2 cellular contexts compared by ENCODE assay signal in genomic region chr22:41745968-41746367, GRCh38.
A peak's percentile ranks its signal among the peaks of the same experiment; 100 is the strongest.
TF ChIP-seq lines count a peak whose summit lies in the region.

No MANE protein-coding gene starts in this region.

TF ChIP-seq in GM12878, 131 proteins besides CTCF, POLR2A, EP300 and RAD21:
- peak; percentile 80 for TF ChIP-seq MEF2B (IDR thresholded peaks at IDR 0.05; ENCODE audit: partially characterized antibody, poor library complexity, severe bottlenecking)
- TF ChIP-seq IKZF2 (IDR thresholded peaks at IDR 0.05), result peak in 1 of 2 experiments; percentile 15; a peak in 2 of 4 replicates
- no peak for TF ChIP-seq NKRF (conservative IDR thresholded peaks at IDR 0.05)
- TF ChIP-seq ASH2L (IDR thresholded peaks at IDR 0.05; ENCODE audit: borderline replicate concordance, low read depth), result no peak
- TF ChIP-seq STAT1 (conservative IDR thresholded peaks at IDR 0.05), result no peak
- TF ChIP-seq CBX3 (IDR thresholded peaks at IDR 0.05; ENCODE audit: borderline replicate concordance, low read depth), result no peak
- TF ChIP-seq PML (IDR thresholded peaks at IDR 0.05; ENCODE audit: low read length), result no peak
- TF ChIP-seq SREBF2 (IDR thresholded peaks at IDR 0.05; ENCODE audit: low read length), result no peak
- TF ChIP-seq ZNF217 (IDR thresholded peaks at IDR 0.05), result peak; percentile 24; the same call in 1 of the 2 replicates
- peak; percentile 56; the same call in 1 of the 2 replicates for TF ChIP-seq MEF2A (IDR thresholded peaks at IDR 0.05; ENCODE audit: insufficient read depth, low read depth, low read length)
- no peak for TF ChIP-seq IRF4 (IDR thresholded peaks at IDR 0.05; ENCODE audit: low read depth, low read length)
- TF ChIP-seq ZNF24 (IDR thresholded peaks at IDR 0.05), result no peak
TF ChIP-seq in GM12878: peak in this region for 4.

TF ChIP-seq in HEK293T, 16 proteins besides CTCF, POLR2A, EP300 and RAD21:
- no peak for TF ChIP-seq PKNOX1 (IDR thresholded peaks at IDR 0.05)
- no peak for TF ChIP-seq FOXM1 (IDR thresholded peaks at IDR 0.05; ENCODE audit: borderline replicate concordance)
- TF ChIP-seq ELF4 (IDR thresholded peaks at IDR 0.05), result no peak
- no peak for TF ChIP-seq LEF1 (IDR thresholded peaks at IDR 0.05; ENCODE audit: borderline replicate concordance)
- no peak for TF ChIP-seq SUZ12 (IDR thresholded peaks at IDR 0.05)
- no peak for TF ChIP-seq TARDBP (IDR thresholded peaks at IDR 0.05)
- no peak for TF ChIP-seq FOXK2 (IDR thresholded peaks at IDR 0.05)
- TF ChIP-seq SP1 (IDR thresholded peaks at IDR 0.05), result no peak
- TF ChIP-seq NFRKB (IDR thresholded peaks at IDR 0.05), result no peak
- TF ChIP-seq BHLHE40 (IDR thresholded peaks at IDR 0.05; ENCODE audit: borderline replicate concordance), result no peak
- TF ChIP-seq HDGF (IDR thresholded peaks at IDR 0.05; ENCODE audit: borderline replicate concordance), result no peak
- no peak for TF ChIP-seq FOXA1 (IDR thresholded peaks at IDR 0.05)
- TF ChIP-seq L3MBTL2 (conservative IDR thresholded peaks at IDR 0.05), result no peak
- TF ChIP-seq ARNT (IDR thresholded peaks at IDR 0.05), result no peak
- TF ChIP-seq ZNF384 (IDR thresholded peaks at IDR 0.05), result no peak
- no peak for TF ChIP-seq CTBP1 (IDR thresholded peaks at IDR 0.05; ENCODE audit: borderline replicate concordance)
